ENCODE assay signal across 8 cellular contexts in the genomic region with DNA sequence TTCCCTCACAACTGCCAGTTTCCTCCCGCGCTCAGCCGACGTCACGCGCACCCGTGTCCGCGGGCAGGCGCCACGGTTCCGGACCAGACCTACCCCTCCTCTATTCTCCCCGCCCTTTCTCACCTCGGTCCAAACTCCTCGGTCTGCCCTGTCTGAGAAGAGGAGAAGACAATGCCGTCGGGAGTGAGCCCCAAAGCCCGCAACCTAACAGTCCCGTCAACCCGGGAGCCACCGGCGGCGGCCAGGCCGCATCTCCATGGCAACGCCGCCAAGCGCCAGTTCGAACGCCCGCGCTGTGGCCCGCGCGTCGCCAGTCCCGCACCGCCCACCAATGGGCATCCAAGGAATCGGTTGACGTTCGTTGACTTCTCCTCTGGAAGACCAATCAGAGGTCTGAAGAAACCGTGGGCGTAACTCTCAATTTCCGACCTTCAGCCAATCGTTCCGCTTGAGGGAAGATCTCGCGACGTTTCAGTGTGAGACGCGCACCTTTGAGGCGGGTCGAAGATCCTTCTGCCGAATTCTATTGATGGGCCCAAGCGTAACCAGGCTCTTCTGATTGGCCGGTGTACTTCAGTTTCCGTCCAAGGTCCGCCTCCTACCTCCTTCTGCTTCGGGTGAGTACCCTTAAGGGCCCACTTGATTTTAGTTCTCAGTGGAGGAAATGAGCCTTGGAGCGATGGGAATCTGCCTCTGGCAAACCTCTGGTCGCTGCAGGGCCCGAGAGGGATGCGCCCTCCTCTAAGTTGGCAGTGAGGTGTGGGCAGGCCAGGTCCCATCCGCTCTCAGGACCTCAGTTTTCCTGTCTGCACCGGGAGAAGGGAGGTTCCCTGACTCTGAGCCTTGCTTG. TPM values are rescaled to one million over a fixed set of nuclear protein-coding genes. Genes with fewer than 3 reads are reported as not detected.
DNase-seq lines count a peak whose midpoint lies in the region; ATAC-seq and TF ChIP-seq lines count a peak whose summit lies in the region.

A gene with protein sequence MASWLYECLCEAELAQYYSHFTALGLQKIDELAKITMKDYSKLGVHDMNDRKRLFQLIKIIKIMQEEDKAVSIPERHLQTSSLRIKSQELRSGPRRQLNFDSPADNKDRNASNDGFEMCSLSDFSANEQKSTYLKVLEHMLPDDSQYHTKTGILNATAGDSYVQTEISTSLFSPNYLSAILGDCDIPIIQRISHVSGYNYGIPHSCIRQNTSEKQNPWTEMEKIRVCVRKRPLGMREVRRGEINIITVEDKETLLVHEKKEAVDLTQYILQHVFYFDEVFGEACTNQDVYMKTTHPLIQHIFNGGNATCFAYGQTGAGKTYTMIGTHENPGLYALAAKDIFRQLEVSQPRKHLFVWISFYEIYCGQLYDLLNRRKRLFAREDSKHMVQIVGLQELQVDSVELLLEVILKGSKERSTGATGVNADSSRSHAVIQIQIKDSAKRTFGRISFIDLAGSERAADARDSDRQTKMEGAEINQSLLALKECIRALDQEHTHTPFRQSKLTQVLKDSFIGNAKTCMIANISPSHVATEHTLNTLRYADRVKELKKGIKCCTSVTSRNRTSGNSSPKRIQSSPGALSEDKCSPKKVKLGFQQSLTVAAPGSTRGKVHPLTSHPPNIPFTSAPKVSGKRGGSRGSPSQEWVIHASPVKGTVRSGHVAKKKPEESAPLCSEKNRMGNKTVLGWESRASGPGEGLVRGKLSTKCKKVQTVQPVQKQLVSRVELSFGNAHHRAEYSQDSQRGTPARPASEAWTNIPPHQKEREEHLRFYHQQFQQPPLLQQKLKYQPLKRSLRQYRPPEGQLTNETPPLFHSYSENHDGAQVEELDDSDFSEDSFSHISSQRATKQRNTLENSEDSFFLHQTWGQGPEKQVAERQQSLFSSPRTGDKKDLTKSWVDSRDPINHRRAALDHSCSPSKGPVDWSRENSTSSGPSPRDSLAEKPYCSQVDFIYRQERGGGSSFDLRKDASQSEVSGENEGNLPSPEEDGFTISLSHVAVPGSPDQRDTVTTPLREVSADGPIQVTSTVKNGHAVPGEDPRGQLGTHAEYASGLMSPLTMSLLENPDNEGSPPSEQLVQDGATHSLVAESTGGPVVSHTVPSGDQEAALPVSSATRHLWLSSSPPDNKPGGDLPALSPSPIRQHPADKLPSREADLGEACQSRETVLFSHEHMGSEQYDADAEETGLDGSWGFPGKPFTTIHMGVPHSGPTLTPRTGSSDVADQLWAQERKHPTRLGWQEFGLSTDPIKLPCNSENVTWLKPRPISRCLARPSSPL (N-terminal part only) (minus strand): TSS at position 286 of the 850 bp plus-strand sequence. CDS start 17,922 bp downstream, outside the sequence.
A gene (plus strand): TSS at position 587 of the 850 bp plus-strand sequence. CDS start 9,471 bp downstream, outside the sequence.

- no peaks in the 10 kb centered on the region for H3K9me3 ChIP-seq in mucosa of stomach (ENCODE audit: control insufficient read depth, low read length)

- no peaks in the 10 kb centered on the region for H3K27me3 ChIP-seq in mucosa of stomach (ENCODE audit: control insufficient read depth, insufficient read depth, low read length)

- H3K4me1 ChIP-seq in mucosa of stomach (ENCODE audit: control insufficient read depth, insufficient read depth, low read length), result no peaks in the 10 kb centered on the region

- H3K4me3 ChIP-seq in mucosa of stomach (ENCODE audit: low read length), result peak within 1 kb of the TSS; percentile 92

- H3K9ac ChIP-seq in mucosa of stomach (ENCODE audit: low read length), result peak within 1 kb of the TSS; percentile 95

- no peaks in the 10 kb centered on the region for H3K36me3 ChIP-seq in mucosa of stomach (ENCODE audit: control insufficient read depth, insufficient read depth, low read length)

- peak; percentile 100 for DNase-seq in DMS79 (lab: John Stamatoyannopoulos, UW)
- peak; percentile 99 for DNase-seq in KG1 (lab: John Stamatoyannopoulos, UW)
- DNase-seq in activated T-cell treated with anti-CD3 and anti-CD28 coated beads, Interleukin-2, amount 50 U/mL, for 48 hours, result peak; percentile 94 to 96
- peak; percentile 95 for DNase-seq in stimulated activated CD8-positive, alpha-beta memory T cell treated with anti-CD3 and anti-CD28 coated beads, Interleukin-4, amount 100 ng/mL, for 48 hours

- ATAC-seq in GM21737 (IDR thresholded peaks at IDR 0.05; ENCODE audit: unreplicated experiment) (peak; percentile 92), esophagus mucosa (peak; percentile 98)

TF ChIP-seq in PFSK-1, 5 proteins besides CTCF, POLR2A, EP300 and RAD21:
- TF ChIP-seq TAF1 (IDR thresholded peaks at IDR 0.05; ENCODE audit: borderline replicate concordance, insufficient read depth, low read length), result peak; percentile 81; the same call in 1 of the 2 replicates
- peak; percentile 91 for TF ChIP-seq POLR2AphosphoS5 (IDR thresholded peaks at IDR 0.05; ENCODE audit: low read depth, low read length)
- TF ChIP-seq SIN3A (IDR thresholded peaks at IDR 0.05; ENCODE audit: borderline replicate concordance, insufficient read depth, low read length), result peak; percentile 68; the same call in 1 of the 2 replicates
- no peak for TF ChIP-seq FOXP2 (optimal IDR thresholded peaks at IDR 0.05; ENCODE audit: borderline replicate concordance, extremely low read depth, extremely low read length, insufficient read depth)
- TF ChIP-seq, protein P1, sequence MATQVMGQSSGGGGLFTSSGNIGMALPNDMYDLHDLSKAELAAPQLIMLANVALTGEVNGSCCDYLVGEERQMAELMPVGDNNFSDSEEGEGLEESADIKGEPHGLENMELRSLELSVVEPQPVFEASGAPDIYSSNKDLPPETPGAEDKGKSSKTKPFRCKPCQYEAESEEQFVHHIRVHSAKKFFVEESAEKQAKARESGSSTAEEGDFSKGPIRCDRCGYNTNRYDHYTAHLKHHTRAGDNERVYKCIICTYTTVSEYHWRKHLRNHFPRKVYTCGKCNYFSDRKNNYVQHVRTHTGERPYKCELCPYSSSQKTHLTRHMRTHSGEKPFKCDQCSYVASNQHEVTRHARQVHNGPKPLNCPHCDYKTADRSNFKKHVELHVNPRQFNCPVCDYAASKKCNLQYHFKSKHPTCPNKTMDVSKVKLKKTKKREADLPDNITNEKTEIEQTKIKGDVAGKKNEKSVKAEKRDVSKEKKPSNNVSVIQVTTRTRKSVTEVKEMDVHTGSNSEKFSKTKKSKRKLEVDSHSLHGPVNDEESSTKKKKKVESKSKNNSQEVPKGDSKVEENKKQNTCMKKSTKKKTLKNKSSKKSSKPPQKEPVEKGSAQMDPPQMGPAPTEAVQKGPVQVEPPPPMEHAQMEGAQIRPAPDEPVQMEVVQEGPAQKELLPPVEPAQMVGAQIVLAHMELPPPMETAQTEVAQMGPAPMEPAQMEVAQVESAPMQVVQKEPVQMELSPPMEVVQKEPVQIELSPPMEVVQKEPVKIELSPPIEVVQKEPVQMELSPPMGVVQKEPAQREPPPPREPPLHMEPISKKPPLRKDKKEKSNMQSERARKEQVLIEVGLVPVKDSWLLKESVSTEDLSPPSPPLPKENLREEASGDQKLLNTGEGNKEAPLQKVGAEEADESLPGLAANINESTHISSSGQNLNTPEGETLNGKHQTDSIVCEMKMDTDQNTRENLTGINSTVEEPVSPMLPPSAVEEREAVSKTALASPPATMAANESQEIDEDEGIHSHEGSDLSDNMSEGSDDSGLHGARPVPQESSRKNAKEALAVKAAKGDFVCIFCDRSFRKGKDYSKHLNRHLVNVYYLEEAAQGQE (IDR thresholded peaks at IDR 0.05; ENCODE audit: insufficient read depth in 1 of 2, low read depth in 2 of 2, low read length in 2 of 2), result no peak

RNA-seq across cellular contexts. Expression of the first gene that starts in this region (rescaled TPM):
- 1.2 TPM for polyA plus RNA-seq in PFSK-1 (2012; ENCODE audit: insufficient read length, low read depth)
- 2.0 TPM for total RNA-seq in esophagus mucosa

RNA-seq across cellular contexts. Expression of the second gene that starts in this region (rescaled TPM):
- polyA plus RNA-seq in PFSK-1 (2012; ENCODE audit: insufficient read length, low read depth), result 15.2 TPM
- 19.9 TPM for total RNA-seq in esophagus mucosa

Comparison
In these comparisons a context has a peak if more than half of its experiments do, and no peak if none do; other contexts are left out.
1. Peak in every context shown above with its lines: DNase-seq, ATAC-seq and H3K4me3 ChIP-seq.